In the genomic region with DNA sequence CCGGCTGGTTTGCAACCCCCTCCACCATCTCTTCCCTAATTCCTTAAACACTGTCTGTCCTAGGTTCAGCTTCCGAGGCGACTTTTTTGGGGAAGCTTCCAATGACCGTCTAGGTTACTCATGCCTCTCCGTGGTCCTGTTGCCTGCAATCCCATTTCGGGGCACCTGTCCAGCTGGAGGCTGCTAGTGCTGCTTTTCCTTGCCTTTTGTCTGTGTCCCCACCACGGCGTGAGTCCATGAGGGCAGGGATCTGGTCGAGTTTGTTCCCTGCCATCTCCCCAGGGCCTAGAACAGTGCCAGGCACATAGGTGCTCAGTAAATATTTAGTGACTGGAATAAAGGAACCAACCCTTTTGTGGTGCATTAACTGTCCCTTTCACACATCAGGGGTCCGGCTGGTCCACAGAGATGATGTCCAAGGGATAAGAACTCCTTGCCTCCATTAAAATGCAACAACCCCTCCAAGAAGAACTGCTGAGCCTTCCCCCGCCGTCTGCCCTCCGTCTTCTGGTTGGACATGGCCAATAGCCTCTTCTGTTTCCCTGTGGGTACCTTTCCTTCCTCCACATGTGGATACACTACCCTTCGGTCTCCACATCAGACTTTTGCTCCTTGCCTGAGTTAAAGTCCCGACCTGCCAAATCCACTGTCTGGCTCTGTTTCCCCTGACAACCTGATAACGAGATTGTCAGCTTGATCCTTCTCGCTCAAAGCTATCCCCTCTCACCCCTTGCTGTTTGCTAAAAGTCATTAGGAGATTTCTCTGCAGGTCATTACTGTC, we compare ENCODE assay signal across 19 cellular contexts. TPM values are rescaled to one million over a fixed set of nuclear protein-coding genes. Genes with fewer than 3 reads are reported as not detected.
DNase-seq lines count a peak whose midpoint lies in the region; TF ChIP-seq lines count a peak whose summit lies in the region.
"Had no signal": no experiment of that assay in that cellular context is flagged by ENCODE, and none has a peak within 500 bp of the region (broad histone marks: within the 10 kb centered on the region; RNA-seq: fewer than 3 reads in every experiment).

No MANE protein-coding gene starts in this region.

- no peak overlapping the region for H2BK5ac ChIP-seq in neuronal stem cell (ENCODE audit: low read length)

- no peak overlapping the region for H3K14ac ChIP-seq in neuronal stem cell (ENCODE audit: low read length)

- TF ChIP-seq CTCF in left ventricle myocardium inferior (IDR thresholded peaks at IDR 0.05; ENCODE audit: borderline replicate concordance): no peak

- H3K27ac ChIP-seq in left ventricle myocardium inferior (replicated peaks): no peak overlapping the region
- no peak overlapping the region for H3K27ac ChIP-seq in neuronal stem cell (replicated peaks; ENCODE audit: low read length)
- no peak overlapping the region for H3K27ac ChIP-seq in SJCRH30
- H3K27ac ChIP-seq: KMS-11, RWPE1, SJSA1 had no signal

- no peak overlapping the region for H2BK120ac ChIP-seq in neuronal stem cell (ENCODE audit: low read depth, low read length)

- no peak overlapping the region for H3K4ac ChIP-seq in neuronal stem cell (ENCODE audit: low read length)

- no CpG with 5 or more reads among the region's 17 CpGs for WGBS in neuronal stem cell (ENCODE audit: extremely low coverage in 2 of 2, insufficient read length in 2 of 2, insufficient replicate concordance in 1 of 2), 2 donors

- H3K9me3 ChIP-seq in left ventricle myocardium inferior (replicated peaks): no peaks in the 10 kb centered on the region
- no peaks in the 10 kb centered on the region for H3K9me3 ChIP-seq in neuronal stem cell (replicated peaks in 1 of 2; ENCODE audit: control insufficient read depth in 2 of 2, insufficient read depth in 1 of 2, low read depth in 1 of 2, low read length in 2 of 2)
- no peaks in the 10 kb centered on the region for H3K9me3 ChIP-seq in SJCRH30 (replicated peaks)
- H3K9me3 ChIP-seq: Caco-2, SJSA1 had no signal

- no peak overlapping the region for H4K8ac ChIP-seq in neuronal stem cell (ENCODE audit: low read depth, low read length)

- H3K27me3 ChIP-seq in left ventricle myocardium inferior (ENCODE audit: low read depth) (peaks cover 70% of the 10 kb centered on the region), neuronal stem cell (ENCODE audit: control insufficient read depth in 3 of 3, insufficient read depth in 3 of 3, low read depth in 1 of 3, low read length in 3 of 3) (peaks cover 0 to 42% (median 0%) of the 10 kb centered on the region in 3 experiments), SJCRH30 (peaks cover 11% of the 10 kb centered on the region; the same call in 1 of the 2 replicates)
- H3K27me3 ChIP-seq: SJSA1 had no signal

- H3K4me2 ChIP-seq in neuronal stem cell (ENCODE audit: insufficient read depth, low read length, poor library complexity, severe bottlenecking): no peak overlapping the region
- H3K4me2 ChIP-seq: KMS-11 had no signal

- no peak overlapping the region for H3K23ac ChIP-seq in neuronal stem cell (ENCODE audit: low read depth, low read length, poor library complexity)

- no peak overlapping the region for H2BK12ac ChIP-seq in neuronal stem cell (ENCODE audit: low read length)

- H3K79me1 ChIP-seq in neuronal stem cell (ENCODE audit: low read depth, low read length): no peaks in the 10 kb centered on the region

- H2BK15ac ChIP-seq in neuronal stem cell (ENCODE audit: low read length): no peak overlapping the region

- no peak overlapping the region for H3K18ac ChIP-seq in neuronal stem cell (ENCODE audit: low read length)

- H3K36me3 ChIP-seq in left ventricle myocardium inferior (no peaks in the 10 kb centered on the region), neuronal stem cell (replicated peaks in 1 of 2; ENCODE audit: control insufficient read depth in 2 of 2, insufficient read depth in 2 of 2, low read length in 2 of 2) (no peaks in the 10 kb centered on the region), SJCRH30 (no peaks in the 10 kb centered on the region)
- H3K36me3 ChIP-seq: SJSA1 had no signal

- H2AK5ac ChIP-seq in neuronal stem cell (ENCODE audit: low read depth, low read length): peak overlapping the region; percentile 0

- H3K4me1 ChIP-seq in left ventricle myocardium inferior (no peaks in the 10 kb centered on the region), neuronal stem cell (ENCODE audit: control insufficient read depth in 2 of 2, insufficient read depth in 1 of 2, low read depth in 1 of 2, low read length in 2 of 2) (peaks cover 0 to 8% of the 10 kb centered on the region in 2 donors), SJCRH30 (no peaks in the 10 kb centered on the region)
- H3K4me1 ChIP-seq: Caco-2, SJSA1 had no signal

- no peak overlapping the region for H2AFZ ChIP-seq in neuronal stem cell (ENCODE audit: low read length)

- H3K9ac ChIP-seq in neuronal stem cell (ENCODE audit: low read depth, low read length, poor library complexity): no peak overlapping the region
- H3K9ac ChIP-seq: KMS-11 had no signal

- intact Hi-C loops in cardiac septum (cut with DNase I) (no loop called here), left ventricle myocardium inferior (cut with micrococcal nuclease) (no loop called here)

- H4K91ac ChIP-seq in neuronal stem cell (ENCODE audit: low read depth, low read length, poor library complexity): no peak overlapping the region

- H3K4me3 ChIP-seq in left ventricle myocardium inferior (no peak overlapping the region), neuronal stem cell (ENCODE audit: low read length in 2 of 2) (no peak overlapping the region), SJCRH30 (no peak overlapping the region)
- H3K4me3 ChIP-seq: SJSA1 had no signal

- peak; percentile 63 for DNase-seq in cardiac septum (ENCODE audit: low spot score)
- DNase-seq in left ventricle myocardium inferior: no peak
- DNase-seq in ecto neural progenitor cell (ENCODE audit: low spot score): peak; percentile 33
- DNase-seq in neuronal stem cell (ENCODE audit: low spot score): no peak
- peak; percentile 32 for DNase-seq in ureter (ENCODE audit: low spot score)
- DNase-seq in SJCRH30: no peak
- no peak for DNase-seq in NCI-H446 (lab: John Stamatoyannopoulos, UW)
- DNase-seq: AML-193; CD4-positive, CD25-positive, alpha-beta regulatory T cell; DMS153; EL; NCI-H1092; NCI-H2107; NCI-H69; PC-3 had no signal

RNA-seq across cellular contexts. Expression of gene SORCS2, which starts 5.6 kb away (rescaled TPM):
- total RNA-seq in cardiac septum (6.9 TPM), left ventricle myocardium inferior (1.2 TPM), ureter (2.8 TPM)
- 2.9 TPM for polyA plus RNA-seq in neuronal stem cell (2013, experiment 1 of 2)
- 2.9 TPM for polyA plus RNA-seq in neuronal stem cell (2013, experiment 2 of 2)
- 1.1 and 1.4 TPM in 2 replicates for total RNA-seq in SJCRH30 (2014; rRNA removed; shearing (Covaris generic))
- total RNA-seq: CD4-positive, CD25-positive, alpha-beta regulatory T cell had no signal
- polyA plus RNA-seq: CD4-positive, CD25-positive, alpha-beta regulatory T cell had no signal

Comparison
In these comparisons a context has a peak if more than half of its experiments do, and no peak if none do; other contexts are left out.
1. DNase-seq: peak in cardiac septum (single experiment), ecto neural progenitor cell (single experiment) and ureter (single experiment); none in left ventricle myocardium inferior (single experiment), neuronal stem cell (single experiment), SJCRH30 (0 of 2) and NCI-H446 (0 of 2).